ENCODE assay signal across 18 cellular contexts in the genomic region with DNA sequence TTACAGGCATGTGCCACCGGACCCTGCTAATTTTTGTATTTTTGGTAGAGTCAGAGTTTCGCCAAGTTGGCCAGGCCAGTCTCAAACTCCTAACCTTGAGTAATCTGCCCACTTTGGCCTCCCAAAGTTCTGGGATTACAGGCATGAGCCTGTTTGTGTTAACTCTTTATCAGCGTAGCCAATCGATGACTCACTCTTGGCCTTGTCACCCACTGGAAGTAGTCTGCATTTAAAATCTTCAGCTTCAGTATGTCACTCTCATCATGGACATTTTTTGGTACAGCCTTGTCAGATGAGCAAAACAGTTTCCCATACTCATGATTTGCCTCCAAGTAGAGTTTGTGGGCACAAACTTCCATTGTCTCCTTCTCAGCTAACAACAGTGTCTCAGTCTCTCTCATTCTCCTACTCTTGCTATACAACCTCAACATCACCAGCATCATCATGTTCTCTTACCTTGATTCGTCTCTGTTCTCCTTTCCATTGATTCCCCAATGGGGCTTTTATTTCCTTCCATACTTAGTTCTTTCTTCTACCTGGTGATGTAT. TPM values are rescaled to one million over a fixed set of nuclear protein-coding genes. Genes with fewer than 3 reads are reported as not detected.
DNase-seq lines count a peak whose midpoint lies in the region; ATAC-seq and TF ChIP-seq lines count a peak whose summit lies in the region.
"Had no signal": no experiment of that assay in that cellular context is flagged by ENCODE, and none has a peak within 500 bp of the region (broad histone marks: within the 10 kb centered on the region; RNA-seq: fewer than 3 reads in every experiment).

No MANE protein-coding gene starts in this region.

- in situ Hi-C loops in GM13977 (cut with MboI; ENCODE audit: low pct_unique_long_range_greater_than_20kb, low sequenced_read_pairs, unreplicated experiment), result no loop called here

- no peak overlapping the region for H3K4me3 ChIP-seq in choroid plexus epithelial cell (ENCODE audit: low read depth, low read length)
- H3K4me3 ChIP-seq: pancreas, stomach had no signal

- intact Hi-C loops in activated CD4-positive, alpha-beta T cell treated with anti-CD3 and anti-CD28 coated beads, Interleukin-2, amount 10 ng/mL, durations not matched to agents 24 days and 14 days (cut with micrococcal nuclease), result no loop called here
- intact Hi-C loops in left cardiac atrium (cut with DNase I), result no loop called here

- no peak overlapping the region for H3K4me3 Mint-ChIP-seq in activated CD4-positive, alpha-beta T cell treated with anti-CD3 and anti-CD28 coated beads, Interleukin-2, amount 10 ng/mL, durations not matched to agents 24 days and 14 days

- TF ChIP-seq CTCF in choroid plexus epithelial cell (conservative IDR thresholded peaks at IDR 0.05; ENCODE audit: low read depth, low read length), result no peak
- TF ChIP-seq CTCF in GM13977 (IDR thresholded peaks at IDR 0.05; ENCODE audit: extremely low read depth, insufficient read depth, missing control alignments), result no peak

- ATAC-seq in GM19395 (IDR thresholded peaks at IDR 0.05; ENCODE audit: unreplicated experiment) (no peak), left cardiac atrium (no peak)
- ATAC-seq: pancreas, Right ventricle myocardium inferior had no signal

- peak; percentile 62 for DNase-seq in activated CD4-positive, alpha-beta T cell treated with anti-CD3 and anti-CD28 coated beads, Interleukin-2, amount 10 ng/mL, durations not matched to agents 24 days and 14 days
- DNase-seq in activated CD4-positive, alpha-beta T cell treated with anti-CD3 and anti-CD28 coated beads for 1 hour, result no peak
- peak; percentile 43 for DNase-seq in OCI-M1 (lab: John Stamatoyannopoulos, UW)
- peak; percentile 35 for DNase-seq in choroid plexus epithelial cell (ENCODE audit: low read depth)
- peak; percentile 6 for DNase-seq in renal cortical epithelial cell (ENCODE audit: low read depth)
- no peak for DNase-seq in left cardiac atrium
- no peak for DNase-seq in GM13977 (ENCODE audit: low spot score)
- DNase-seq: activated effector memory CD4-positive, alpha-beta T cell treated with anti-CD3 and anti-CD28 coated beads, Interleukin-2, amount 50 U/mL, for 16 hours; head of caudate nucleus; kidney glomerular epithelial cell; NCI-H2029 treated with DMSO at 0.1 percent for 48 hours; NCI-H774; pancreas; stomach; T-helper 9 cell had no signal

- H3K27me3 Mint-ChIP-seq in activated CD4-positive, alpha-beta T cell treated with anti-CD3 and anti-CD28 coated beads, Interleukin-2, amount 10 ng/mL, durations not matched to agents 24 days and 14 days, result no peaks in the 10 kb centered on the region

- no peaks in the 10 kb centered on the region for H3K36me3 Mint-ChIP-seq in activated CD4-positive, alpha-beta T cell treated with anti-CD3 and anti-CD28 coated beads, Interleukin-2, amount 10 ng/mL, durations not matched to agents 24 days and 14 days (ENCODE audit: low read depth)

- no peaks in the 10 kb centered on the region for H3K9me3 Mint-ChIP-seq in activated CD4-positive, alpha-beta T cell treated with anti-CD3 and anti-CD28 coated beads, Interleukin-2, amount 10 ng/mL, durations not matched to agents 24 days and 14 days

- no peaks in the 10 kb centered on the region for H3K4me1 Mint-ChIP-seq in activated CD4-positive, alpha-beta T cell treated with anti-CD3 and anti-CD28 coated beads, Interleukin-2, amount 10 ng/mL, durations not matched to agents 24 days and 14 days

- H3K27ac Mint-ChIP-seq in activated CD4-positive, alpha-beta T cell treated with anti-CD3 and anti-CD28 coated beads, Interleukin-2, amount 10 ng/mL, durations not matched to agents 24 days and 14 days, result no peak overlapping the region

RNA-seq across cellular contexts. Expression of a gene that starts 22.5 kb away (rescaled TPM):
- total RNA-seq in activated CD4-positive, alpha-beta T cell treated with anti-CD3 and anti-CD28 coated beads, Interleukin-2, amount 10 ng/mL, durations not matched to agents 24 days and 14 days, result not detected in 2 replicates
- total RNA-seq in renal cortical epithelial cell (not detected in 2 replicates), left cardiac atrium (1 to 10 TPM; 1.1 to 2.8 TPM)
- total RNA-seq: activated CD8-positive, alpha-beta memory T cell treated with anti-CD3 and anti-CD28 coated beads for 36 hours had no signal

Comparison
In these comparisons a context has a peak if more than half of its experiments do, and no peak if none do; other contexts are left out.
1. DNase-seq: peak in activated CD4-positive, alpha-beta T cell treated with anti-CD3 and anti-CD28 coated beads, Interleukin-2, amount 10 ng/mL, durations not matched to agents 24 days and 14 days (single experiment), OCI-M1 (single experiment), choroid plexus epithelial cell (single experiment) and renal cortical epithelial cell (single experiment); none in activated CD4-positive, alpha-beta T cell treated with anti-CD3 and anti-CD28 coated beads for 1 hour (single experiment), left cardiac atrium (single experiment) and GM13977 (single experiment).